Comparison of ENCODE assay signal across 1 cellular context in the genomic region with DNA sequence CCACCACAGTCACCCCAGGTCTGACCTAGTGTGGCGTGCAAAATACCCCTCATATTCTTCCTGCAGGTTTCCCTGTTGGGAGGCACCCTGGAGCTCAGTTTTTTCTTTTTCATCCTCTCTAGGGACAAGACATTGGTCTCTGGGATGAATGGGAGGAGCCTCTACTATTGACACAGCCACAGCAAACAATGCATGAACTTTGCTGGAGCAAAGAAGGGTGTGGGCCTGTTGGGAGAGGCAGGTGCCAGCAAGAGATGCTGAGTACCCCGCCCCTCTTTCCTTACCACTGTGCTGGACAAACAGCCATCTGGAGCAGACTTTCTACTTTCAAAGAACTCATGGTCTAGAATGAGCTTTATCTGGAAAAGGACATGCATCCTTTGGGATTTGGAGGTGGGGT.
TF ChIP-seq lines count a peak whose summit lies in the region.

No MANE protein-coding gene starts in this region.

TF ChIP-seq in H1, 55 proteins besides CTCF, POLR2A, EP300 and RAD21:
- TF ChIP-seq KDM5A (IDR thresholded peaks at IDR 0.05; ENCODE audit: low read length) (no peak), YY1 (IDR thresholded peaks at IDR 0.05; ENCODE audit: low read depth, low read length) (no peak), RXRA (IDR thresholded peaks at IDR 0.05; ENCODE audit: insufficient read depth, low read depth, low read length) (no peak), CHD7 (IDR thresholded peaks at IDR 0.05; ENCODE audit: insufficient replicate concordance, low read length) (no peak), CTBP2 (IDR thresholded peaks at IDR 0.05; ENCODE audit: borderline replicate concordance, insufficient read depth, insufficient read length, low read length) (no peak), SIN3A (conservative IDR thresholded peaks at IDR 0.05 in 1 of 2, IDR thresholded peaks at IDR 0.05 in 1 of 2; ENCODE audit: low read depth in 1 of 2, low read length in 2 of 2) (no peak), USF2 (IDR thresholded peaks at IDR 0.05; ENCODE audit: low read length) (no peak), KDM1A (IDR thresholded peaks at IDR 0.05; ENCODE audit: borderline replicate concordance, low read length) (no peak), SP4 (IDR thresholded peaks at IDR 0.05; ENCODE audit: low read length) (no peak), CHD2 (IDR thresholded peaks at IDR 0.05; ENCODE audit: low read length) (no peak), CREB1 (IDR thresholded peaks at IDR 0.05) (no peak), NRF1 (IDR thresholded peaks at IDR 0.05; ENCODE audit: low read depth, low read length) (no peak), MAX (IDR thresholded peaks at IDR 0.05) (no peak), EZH2 (IDR thresholded peaks at IDR 0.05; ENCODE audit: low read depth, low read length, severe bottlenecking) (no peak), GABPA (IDR thresholded peaks at IDR 0.05; ENCODE audit: borderline replicate concordance, insufficient read depth, low read length) (no peak), POLR2AphosphoS5 (IDR thresholded peaks at IDR 0.05; ENCODE audit: low read depth, low read length) (no peak), SIX5 (IDR thresholded peaks at IDR 0.05; ENCODE audit: low read depth, low read length) (no peak), HDAC2 (IDR thresholded peaks at IDR 0.05; ENCODE audit: borderline replicate concordance in 1 of 2, low read depth in 2 of 2, low read length in 2 of 2) (no peak), SAP30 (IDR thresholded peaks at IDR 0.05; ENCODE audit: insufficient read depth, insufficient replicate concordance, low read length) (no peak)
